ENCODE assay signal across 2 cellular contexts in the genomic region with DNA sequence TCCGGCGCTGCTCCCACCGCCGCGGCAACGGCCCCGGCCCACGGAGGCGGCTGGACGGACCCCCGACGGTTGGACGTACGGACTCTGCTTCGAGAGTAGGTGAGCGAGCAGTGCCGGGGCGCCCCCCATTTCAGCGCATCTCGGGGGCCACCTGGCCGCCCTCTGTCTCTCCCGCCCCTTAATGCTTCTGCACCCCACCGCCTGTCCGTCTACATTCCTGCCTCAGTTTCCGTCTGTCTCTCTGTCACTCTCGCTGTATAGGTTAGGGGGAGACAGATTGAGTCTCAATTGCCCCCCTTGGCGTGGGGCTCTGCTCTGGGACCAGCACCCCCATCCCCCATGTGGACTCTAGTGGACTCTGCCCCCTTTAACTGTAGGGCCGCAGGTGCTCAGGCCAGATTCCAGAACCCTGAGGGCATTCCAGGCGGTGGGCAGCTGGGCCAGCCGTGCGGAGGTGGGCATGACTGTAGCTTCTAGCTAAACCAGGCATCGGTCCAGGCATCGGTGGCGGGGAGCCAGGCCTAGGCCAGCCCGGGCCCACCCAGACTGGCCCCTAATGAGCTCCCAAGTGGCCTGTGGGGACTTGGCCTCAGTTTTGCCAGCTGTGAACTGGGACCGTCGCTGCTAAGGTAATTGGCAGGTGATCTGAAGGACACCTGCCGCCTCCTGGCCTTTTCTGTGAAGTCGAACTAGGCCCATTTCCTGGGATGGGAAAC.
A peak's percentile ranks its signal among the peaks of the same experiment; 100 is the strongest.
TF ChIP-seq lines count a peak whose summit lies in the region.

No MANE protein-coding gene starts in this region.

TF ChIP-seq in A549, 52 proteins besides CTCF, POLR2A, EP300 and RAD21:
- TF ChIP-seq NR3C1 (IDR thresholded peaks at IDR 0.05) (no peak), SMC3 (IDR thresholded peaks at IDR 0.05) (no peak), CBX2 (IDR thresholded peaks at IDR 0.05; ENCODE audit: borderline replicate concordance, low read depth) (no peak), MAZ (IDR thresholded peaks at IDR 0.05; ENCODE audit: borderline replicate concordance, low read depth, low read length) (no peak), ZSCAN20 (CRISPR knock-in tag; IDR thresholded peaks at IDR 0.05) (no peak), KDM1A (IDR thresholded peaks at IDR 0.05; ENCODE audit: low read depth) (peak; percentile 76; the same call in 1 of the 2 replicates)

TF ChIP-seq in IMR-90, 13 proteins besides CTCF, POLR2A, EP300 and RAD21:
- TF ChIP-seq SMC3 (IDR thresholded peaks at IDR 0.05; ENCODE audit: low read depth, low read length), result no peak
- TF ChIP-seq MXI1 (IDR thresholded peaks at IDR 0.05; ENCODE audit: borderline replicate concordance, low read depth, low read length), result no peak
- TF ChIP-seq BHLHE40 (IDR thresholded peaks at IDR 0.05; ENCODE audit: low read depth, low read length), result no peak
- TF ChIP-seq RFX5 (IDR thresholded peaks at IDR 0.05; ENCODE audit: low read depth, low read length), result no peak
- TF ChIP-seq NFE2L2 (IDR thresholded peaks at IDR 0.05; ENCODE audit: low read depth, low read length), result no peak
- TF ChIP-seq MAZ (IDR thresholded peaks at IDR 0.05; ENCODE audit: borderline replicate concordance, low read depth, low read length), result no peak
- no peak for TF ChIP-seq USF2 (IDR thresholded peaks at IDR 0.05; ENCODE audit: low read depth, low read length)
- TF ChIP-seq FOS (IDR thresholded peaks at IDR 0.05; ENCODE audit: low read depth, low read length), result no peak
- TF ChIP-seq MAFK (IDR thresholded peaks at IDR 0.05; ENCODE audit: low read depth, low read length), result no peak
- no peak for TF ChIP-seq RCOR1 (IDR thresholded peaks at IDR 0.05; ENCODE audit: insufficient replicate concordance, low read length)
- TF ChIP-seq, protein P1, sequence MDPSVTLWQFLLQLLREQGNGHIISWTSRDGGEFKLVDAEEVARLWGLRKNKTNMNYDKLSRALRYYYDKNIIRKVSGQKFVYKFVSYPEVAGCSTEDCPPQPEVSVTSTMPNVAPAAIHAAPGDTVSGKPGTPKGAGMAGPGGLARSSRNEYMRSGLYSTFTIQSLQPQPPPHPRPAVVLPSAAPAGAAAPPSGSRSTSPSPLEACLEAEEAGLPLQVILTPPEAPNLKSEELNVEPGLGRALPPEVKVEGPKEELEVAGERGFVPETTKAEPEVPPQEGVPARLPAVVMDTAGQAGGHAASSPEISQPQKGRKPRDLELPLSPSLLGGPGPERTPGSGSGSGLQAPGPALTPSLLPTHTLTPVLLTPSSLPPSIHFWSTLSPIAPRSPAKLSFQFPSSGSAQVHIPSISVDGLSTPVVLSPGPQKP (IDR thresholded peaks at IDR 0.05; ENCODE audit: borderline replicate concordance, low read depth, low read length), result no peak
- TF ChIP-seq CHD1 (IDR thresholded peaks at IDR 0.05; ENCODE audit: low read depth, low read length), result no peak
- no peak for TF ChIP-seq CEBPB (IDR thresholded peaks at IDR 0.05; ENCODE audit: low read depth, low read length)
